In the genomic region with DNA sequence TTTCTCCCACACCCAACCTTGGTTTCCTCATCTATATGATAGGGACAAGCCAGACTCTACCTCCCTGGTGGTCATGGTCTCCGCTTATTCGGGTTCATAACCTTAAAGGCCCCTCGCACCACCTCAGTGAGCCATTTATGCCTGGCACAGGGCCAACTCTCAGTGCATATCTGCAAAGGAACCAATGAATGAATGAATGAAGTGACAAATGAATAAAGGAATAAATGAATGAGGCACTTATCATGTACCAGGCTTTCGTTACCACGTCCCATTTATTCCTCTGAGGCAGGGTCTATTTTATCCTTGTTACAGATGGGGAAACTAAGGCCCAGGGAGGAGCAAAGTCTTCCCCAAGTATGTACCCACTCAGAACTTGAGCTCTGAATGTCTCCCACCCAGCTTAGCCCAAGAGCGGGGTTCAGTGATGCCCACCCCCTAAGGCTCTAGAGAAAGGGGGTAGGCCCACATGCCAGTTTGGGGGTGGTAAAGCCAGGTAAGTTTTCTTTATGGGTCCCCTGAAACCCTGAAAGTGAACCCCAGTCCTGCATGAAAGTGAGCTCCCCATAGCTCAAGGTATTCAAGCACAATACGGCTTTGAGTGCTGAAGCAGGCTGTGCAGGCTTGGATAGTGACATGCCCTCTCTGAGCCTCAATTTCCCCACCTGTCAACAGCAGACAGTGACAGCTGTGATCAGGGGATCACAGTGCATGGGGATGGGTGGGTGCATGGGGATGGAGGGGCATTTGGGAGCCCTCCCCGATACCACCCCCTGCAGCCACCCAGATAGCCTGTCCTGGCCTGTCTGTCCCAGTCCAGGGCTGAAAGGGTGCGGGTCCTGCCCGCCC, we compare ENCODE assay signal across 15 cellular contexts. TPM values are rescaled to one million over a fixed set of nuclear protein-coding genes. Genes with fewer than 3 reads are reported as not detected.
DNase-seq lines count a peak whose midpoint lies in the region; ATAC-seq, FAIRE-seq and TF ChIP-seq lines count a peak whose summit lies in the region.
"Had no signal": no experiment of that assay in that cellular context is flagged by ENCODE, and none has a peak within 500 bp of the region (broad histone marks: within the 10 kb centered on the region; RNA-seq: fewer than 3 reads in every experiment).

No MANE protein-coding gene starts in this region.

- in situ Hi-C loops in K562 (cut with MboI) = no loop called here

- H3K4me3 Mint-ChIP-seq in activated naive CD4-positive, alpha-beta T cell treated with anti-CD3 and anti-CD28 coated beads, Interleukin-2, amount 10 ng/mL, durations not matched to agents 7 days and 5 days = peak overlapping the region; percentile 90
- peak overlapping the region in 3 of 4 donors; percentile 16 to 53 (median 51) for H3K4me3 Mint-ChIP-seq in IgD-negative memory B cell

- TF ChIP-seq CTCF in K562 (IDR thresholded peaks at IDR 0.05 in 2 of 3, conservative IDR thresholded peaks at IDR 0.05 in 1 of 3; ENCODE audit: insufficient read depth in 2 of 3, low read depth in 1 of 3, low read length in 3 of 3) = no peak
- no peak for TF ChIP-seq CTCF in spleen (IDR thresholded peaks at IDR 0.05 in 8 of 11, conservative IDR thresholded peaks at IDR 0.05 in 3 of 11)

- H3K36me3 Mint-ChIP-seq in activated naive CD4-positive, alpha-beta T cell treated with anti-CD3 and anti-CD28 coated beads, Interleukin-2, amount 10 ng/mL, durations not matched to agents 7 days and 5 days = peaks cover 4% of the 10 kb centered on the region
- no peaks in the 10 kb centered on the region for H3K36me3 Mint-ChIP-seq in IgD-negative memory B cell

- H3K4me3 ChIP-seq in K562 (no peak overlapping the region), spleen (peak overlapping the region in 5 of 8 donors; percentile 19 to 67 (median 36)), small intestine (ENCODE audit: low read depth in 1 of 2, low read length in 2 of 2) (no peak overlapping the region)

- peaks cover 3% of the 10 kb centered on the region for H3K27me3 Mint-ChIP-seq in activated naive CD4-positive, alpha-beta T cell treated with anti-CD3 and anti-CD28 coated beads, Interleukin-2, amount 10 ng/mL, durations not matched to agents 7 days and 5 days
- H3K27me3 Mint-ChIP-seq in IgD-negative memory B cell = peaks cover 15% of the 10 kb centered on the region

- WGBS in K562 (ENCODE audit: insufficient coverage, low coverage, missing lambda C conversion rate) = 16% methylated on average over 10 of the region's 10 CpGs
- 59 to 86% (median 67%) methylated on average over 7 to 10 of the region's 10 CpGs for WGBS in spleen, 5 donors
- WGBS in small intestine, 3 donors = 51 to 61% (median 58%) methylated on average over 10 of the region's 10 CpGs

- no peak for TF ChIP-seq EP300 in K562 (IDR thresholded peaks at IDR 0.05; ENCODE audit: low read length)

- no peak for DNase-seq in activated naive CD4-positive, alpha-beta T cell treated with anti-CD3 and anti-CD28 coated beads, Interleukin-2, amount 10 ng/mL, durations not matched to agents 7 days and 5 days
- DNase-seq in activated naive CD4-positive, alpha-beta T cell treated with anti-CD3 and anti-CD28 coated beads, Interleukin-2, amount 50 U/mL, for 16 hours = no peak
- DNase-seq in K562 (ENCODE audit: extremely low read depth in 1 of 4, low spot score in 3 of 4) (no peak), spleen (no peak), small intestine (no peak)
- DNase-seq: brain microvascular endothelial cell, mammary epithelial cell had no signal

- ATAC-seq in K562 (no peak), HG02840 (IDR thresholded peaks at IDR 0.05; ENCODE audit: low FRiP score, unreplicated experiment) (no peak)
- no peak for ATAC-seq in activated CD4-positive, CD25-positive, alpha-beta regulatory T cell treated with anti-CD3 and anti-CD28 coated beads, Interleukin-2, amount 50 U/mL, for 24 hours

- no peak for TF ChIP-seq RAD21 in K562 (CRISPR knock-in tag; conservative IDR thresholded peaks at IDR 0.05 in 1 of 2, IDR thresholded peaks at IDR 0.05 in 1 of 2)

- BruUV-seq in K562 (replicated peaks; lab: Mats Ljungman, UMichigan) = no TSS peak

- H3K27me3 ChIP-seq in K562 (ENCODE audit: control insufficient read depth in 2 of 2, insufficient read depth in 2 of 2, low read length in 2 of 2) (peaks cover 4 to 9% of the 10 kb centered on the region in 2 experiments; a peak in 2 of 5 replicates), spleen (replicated peaks in 1 of 7) (peaks cover 12 to 62% (median 35%) of the 10 kb centered on the region in 7 donors), small intestine (ENCODE audit: control insufficient read depth in 2 of 2, insufficient read depth in 2 of 2, low read length in 2 of 2) (peaks cover 0 to 30% of the 10 kb centered on the region in 2 donors)

- H3K4me1 ChIP-seq in K562 (replicated peaks in 1 of 2; ENCODE audit: control insufficient read depth in 2 of 2, insufficient read depth in 2 of 2, low read length in 2 of 2) (peaks cover 0 to 40% of the 10 kb centered on the region in 2 experiments; a peak in 3 of 5 replicates), spleen (peaks cover 11 to 38% (median 29%) of the 10 kb centered on the region in 6 donors), small intestine (ENCODE audit: control insufficient read depth in 2 of 2, insufficient read depth in 1 of 2, low read depth in 1 of 2, low read length in 1 of 2) (no peaks in the 10 kb centered on the region)

- H3K9me1 ChIP-seq in K562 (ENCODE audit: control insufficient read depth, insufficient read depth, low read length) = no peaks in the 10 kb centered on the region

- POLR2A ChIA-PET in K562 (lab: Yijun Ruan, JAX) = interaction anchor here (0.6 to 3.1 kb wide), 3 partner anchors 11 to 430 kb away, joined by 3 to 24 read pairs (median 20); partner anchors contain the start of genes CCDC124 and RPL18A

- peak overlapping the region in 1 of 2 experiments; percentile 3; a peak in 1 of 4 replicates for H3K9ac ChIP-seq in K562 (ENCODE audit: insufficient read depth in 1 of 2, low read depth in 2 of 2, low read length in 2 of 2)

- H3K27ac Mint-ChIP-seq in activated naive CD4-positive, alpha-beta T cell treated with anti-CD3 and anti-CD28 coated beads, Interleukin-2, amount 10 ng/mL, durations not matched to agents 7 days and 5 days = peak overlapping the region; percentile 87
- peak overlapping the region in 2 of 3 donors; percentile 7 to 21 for H3K27ac Mint-ChIP-seq in IgD-negative memory B cell
- H3K27ac Mint-ChIP-seq: H9 had no signal

- no peaks in the 10 kb centered on the region for H3K9me3 ChIP-seq in K562 (replicated peaks; ENCODE audit: control insufficient read depth, insufficient read depth, low read depth, low read length)
- H3K9me3 ChIP-seq in spleen = no peaks in the 10 kb centered on the region
- no peaks in the 10 kb centered on the region for H3K9me3 ChIP-seq in small intestine (ENCODE audit: control insufficient read depth, low read depth)
- H3K9me3 ChIP-seq: esophagus muscularis mucosa had no signal

- H3K79me2 ChIP-seq in K562 (ENCODE audit: control insufficient read depth, insufficient read depth, low read length) = no peaks in the 10 kb centered on the region

- no peak overlapping the region for H2AFZ ChIP-seq in K562 (ENCODE audit: low read depth, low read length)

- peaks cover 31% of the 10 kb centered on the region for H3K4me1 Mint-ChIP-seq in activated naive CD4-positive, alpha-beta T cell treated with anti-CD3 and anti-CD28 coated beads, Interleukin-2, amount 10 ng/mL, durations not matched to agents 7 days and 5 days
- H3K4me1 Mint-ChIP-seq in IgD-negative memory B cell = peaks cover 0 to 2% (median 1%) of the 10 kb centered on the region in 3 donors

- CTCF ChIA-PET in activated naive CD4-positive, alpha-beta T cell treated with anti-CD3 and anti-CD28 coated beads, Interleukin-2, amount 10 ng/mL, durations not matched to agents 7 days and 5 days (lab: Charles Lee) = interaction anchor here (0.7 to 4.6 kb wide), 5 partner anchors 12 to 74 kb away, joined by 3 to 37 read pairs (median 4); partner anchors contain the start of genes CCDC124 and RPL18A
- CTCF ChIA-PET in K562 (lab: Yijun Ruan, JAX; ENCODE audit: low intra/inter-chr PET ratio) = interaction anchor here (2.4 kb wide), 1 partner anchor 61 kb away, joined by 31 read pairs; the partner anchor contains the start of gene CCDC124

- no peak overlapping the region for H3K4me2 ChIP-seq in K562 (ENCODE audit: insufficient read depth, low read length)

- H3K36me3 ChIP-seq in K562 (ENCODE audit: control insufficient read depth, insufficient read depth, low read length) (no peaks in the 10 kb centered on the region), spleen (no peaks in the 10 kb centered on the region), small intestine (ENCODE audit: control insufficient read depth in 2 of 2, insufficient read depth in 2 of 2, low read length in 2 of 2) (no peaks in the 10 kb centered on the region)
- H3K36me3 ChIP-seq: brain microvascular endothelial cell had no signal

- intact Hi-C loops in K562 (cut with micrococcal nuclease) (no loop called here), spleen (cut with DNase I; ENCODE audit: low total_unique reads) (no loop called here)

- no peak for FAIRE-seq in K562 (lab: Jason Lieb, UNC)
- no peak for FAIRE-seq in small intestine (lab: Jason Lieb, UNC)
- FAIRE-seq: islet of Langerhans had no signal

- TF ChIP-seq POLR2A in K562 (conservative IDR thresholded peaks at IDR 0.05) (no peak), spleen (IDR thresholded peaks at IDR 0.05) (no peak)

- no peaks in the 10 kb centered on the region for H3K9me3 Mint-ChIP-seq in activated naive CD4-positive, alpha-beta T cell treated with anti-CD3 and anti-CD28 coated beads, Interleukin-2, amount 10 ng/mL, durations not matched to agents 7 days and 5 days
- H3K9me3 Mint-ChIP-seq in IgD-negative memory B cell = no peaks in the 10 kb centered on the region
- H3K9me3 Mint-ChIP-seq: H9 had no signal

- H3K27ac ChIP-seq in K562 (ENCODE audit: extremely low read depth, low read depth, low read length) (no peak overlapping the region), spleen (peak overlapping the region in 1 of 8 donors; percentile 48), small intestine (ENCODE audit: low read depth in 1 of 2, low read length in 1 of 2) (no peak overlapping the region)
- H3K27ac ChIP-seq: brain microvascular endothelial cell, esophagus muscularis mucosa had no signal

- 0 out of 2 replicates have a peak, but pooled peaks cover 6% of the 10 kb centered on the region for H4K20me1 ChIP-seq in K562 (replicated peaks; ENCODE audit: control insufficient read depth, insufficient read depth, low read length)

RNA-seq across cellular contexts. Expression of gene SLC5A5, which starts 0.5 kb away (rescaled TPM):
- polyA plus RNA-seq in IgD-negative memory B cell = not detected
- 0.21 and 0.37 TPM in 2 replicates for total RNA-seq in K562 (2011; cell fraction: chromatin; rRNA removed; ENCODE audit: low replicate concordance)
- 0.39 and 0.50 TPM in 2 replicates for total RNA-seq in K562 (2011; cell fraction: nucleolus; rRNA removed)
- 0.29 and 0.38 TPM in 2 replicates for total RNA-seq in K562 (2011; cell fraction: nucleoplasm; rRNA removed)
- total RNA-seq in K562 (2014; rRNA removed) = 0.33 and 0.73 TPM in 2 replicates
- total RNA-seq in K562 (2014; rRNA removed; fragmentation: Illumina TruSeq; extraction: Trizol) = 0.13 and 0.18 TPM in 2 replicates
- total RNA-seq in K562 (2015; rRNA removed; fragmentation: Illumina TruSeq; extraction: Trizol) = 0.11 and 0.29 TPM in 2 replicates
- 0.25 and 0.29 TPM in 2 replicates for total RNA-seq in K562 (2021)
- polyA plus RNA-seq in K562 (2011; rRNA removed) = 0.05 and 0.20 TPM in 2 replicates
- 0.15 and 0.60 TPM in 2 replicates for polyA plus RNA-seq in K562 (2011; cell fraction: cytosol; rRNA removed)
- 0.08 and 0.18 TPM in 2 replicates for polyA plus RNA-seq in K562 (2011; cell fraction: nucleus; rRNA removed)
- polyA plus RNA-seq in K562 (2012) = 0.13 TPM in 1 of 2 replicates, not detected in the other
- 0.21 and 0.29 TPM in 2 replicates for polyA plus RNA-seq in K562 (2014; fragmentation: Illumina TruSeq; extraction: Trizol)
- polyA plus RNA-seq in K562 (2014; fragmentation: Nextera tagmentation; extraction: Ambion mirVana) = under 1 TPM; 0.10 to 0.23 TPM
- polyA plus RNA-seq in K562 (2014; rRNA removed) = 0.09 and 0.38 TPM in 2 replicates
- polyA minus RNA-seq in K562 (2011; rRNA and poly(A)+ RNA removed) = 0.15 and 0.32 TPM in 2 replicates
- polyA minus RNA-seq in K562 (2011; cell fraction: cytosol; rRNA and poly(A)+ RNA removed) = 0.86 TPM in 1 of 2 replicates, not detected in the other
- 0.13 TPM in 1 of 2 replicates, not detected in the other for polyA minus RNA-seq in K562 (2011; cell fraction: nucleus; rRNA and poly(A)+ RNA removed)
- under 1 TPM in 5 of 7 donors, not detected in 2; 0.27 to 0.44 (median 0.32) TPM for total RNA-seq in spleen
- polyA plus RNA-seq in spleen = under 1 TPM; 0.19 to 0.52 (median 0.30) TPM
- under 1 TPM in 2 of 3 donors, not detected in 1; 0.01 to 0.27 TPM for polyA plus RNA-seq in small intestine
- total RNA-seq: mammary epithelial cell had no signal
- polyA plus RNA-seq: mammary epithelial cell, neural cell had no signal

RNA-seq across cellular contexts. Expression of gene RPL18A, which starts 11.5 kb away (rescaled TPM):
- polyA plus RNA-seq in IgD-negative memory B cell = 5,234 TPM
- total RNA-seq in K562 (2011; cell fraction: chromatin; rRNA removed; ENCODE audit: low replicate concordance) = 168 and 439 TPM in 2 replicates
- 698 and 878 TPM in 2 replicates for total RNA-seq in K562 (2011; cell fraction: nucleolus; rRNA removed)
- 586 and 897 TPM in 2 replicates for total RNA-seq in K562 (2011; cell fraction: nucleoplasm; rRNA removed)
- 2,735 and 3,133 TPM in 2 replicates for total RNA-seq in K562 (2014; rRNA removed)
- total RNA-seq in K562 (2014; rRNA removed; fragmentation: Illumina TruSeq; extraction: Trizol) = 557 and 626 TPM in 2 replicates
- 1,801 and 1,895 TPM in 2 replicates for total RNA-seq in K562 (2015; rRNA removed; fragmentation: Illumina TruSeq; extraction: Trizol)
- 2,882 and 3,018 TPM in 2 replicates for total RNA-seq in K562 (2021)
- 881 and 1,270 TPM in 2 replicates for polyA plus RNA-seq in K562 (2011; rRNA removed)
- polyA plus RNA-seq in K562 (2011; cell fraction: cytosol; rRNA removed) = 2,242 and 3,536 TPM in 2 replicates
- 920 and 1,021 TPM in 2 replicates for polyA plus RNA-seq in K562 (2011; cell fraction: nucleus; rRNA removed)
- polyA plus RNA-seq in K562 (2012) = 3,311 and 3,882 TPM in 2 replicates
- polyA plus RNA-seq in K562 (2014; fragmentation: Illumina TruSeq; extraction: Trizol) = 1,947 and 3,139 TPM in 2 replicates
- 1,000 to 10,000 TPM; 1,130 to 1,273 TPM for polyA plus RNA-seq in K562 (2014; fragmentation: Nextera tagmentation; extraction: Ambion mirVana)
- polyA plus RNA-seq in K562 (2014; rRNA removed) = 2,069 and 2,216 TPM in 2 replicates
- 348 and 383 TPM in 2 replicates for polyA minus RNA-seq in K562 (2011; rRNA and poly(A)+ RNA removed)
- 1,225 and 1,878 TPM in 2 replicates for polyA minus RNA-seq in K562 (2011; cell fraction: cytosol; rRNA and poly(A)+ RNA removed)
- 303 and 429 TPM in 2 replicates for polyA minus RNA-seq in K562 (2011; cell fraction: nucleus; rRNA and poly(A)+ RNA removed)
- 1,000 to 10,000 TPM; 1,310 to 2,382 (median 1,642) TPM for total RNA-seq in spleen
- polyA plus RNA-seq in spleen = 1,000 to 10,000 TPM; 4,642 to 6,872 (median 5,294) TPM
- 1,000 to 10,000 TPM; 1,464 to 3,671 (median 2,452) TPM for polyA plus RNA-seq in small intestine

RNA-seq across cellular contexts. Expression of gene JAK3, which starts 23.5 kb away (rescaled TPM):
- 56.3 TPM for polyA plus RNA-seq in IgD-negative memory B cell
- 0.32 and 0.97 TPM in 2 replicates for total RNA-seq in K562 (2011; cell fraction: chromatin; rRNA removed; ENCODE audit: low replicate concordance)
- total RNA-seq in K562 (2011; cell fraction: nucleolus; rRNA removed) = 0.50 and 0.66 TPM in 2 replicates
- total RNA-seq in K562 (2011; cell fraction: nucleoplasm; rRNA removed) = 0.53 and 0.66 TPM in 2 replicates
- 0.12 and 0.14 TPM in 2 replicates for total RNA-seq in K562 (2014; rRNA removed)
- not detected in 2 replicates for total RNA-seq in K562 (2014; rRNA removed; fragmentation: Illumina TruSeq; extraction: Trizol)
- total RNA-seq in K562 (2015; rRNA removed; fragmentation: Illumina TruSeq; extraction: Trizol) = 0.04 TPM in 1 of 2 replicates, not detected in the other
- 0.18 and 0.47 TPM in 2 replicates for total RNA-seq in K562 (2021)
- 0.13 and 0.28 TPM in 2 replicates for polyA plus RNA-seq in K562 (2011; rRNA removed)
- 0.21 TPM in 2 replicates for polyA plus RNA-seq in K562 (2011; cell fraction: cytosol; rRNA removed)
- 0.48 and 0.80 TPM in 2 replicates for polyA plus RNA-seq in K562 (2011; cell fraction: nucleus; rRNA removed)
- polyA plus RNA-seq in K562 (2012) = 0.10 and 0.14 TPM in 2 replicates
- polyA plus RNA-seq in K562 (2014; fragmentation: Illumina TruSeq; extraction: Trizol) = 0.04 and 0.14 TPM in 2 replicates
- polyA plus RNA-seq in K562 (2014; fragmentation: Nextera tagmentation; extraction: Ambion mirVana) = under 1 TPM; 0.01 to 0.07 TPM
- polyA plus RNA-seq in K562 (2014; rRNA removed) = 0.04 and 0.07 TPM in 2 replicates
- 0.04 and 0.06 TPM in 2 replicates for polyA minus RNA-seq in K562 (2011; rRNA and poly(A)+ RNA removed)
- polyA minus RNA-seq in K562 (2011; cell fraction: cytosol; rRNA and poly(A)+ RNA removed) = 0.19 TPM in 1 of 2 replicates, not detected in the other
- 0.22 and 0.54 TPM in 2 replicates for polyA minus RNA-seq in K562 (2011; cell fraction: nucleus; rRNA and poly(A)+ RNA removed)
- 100 to 1,000 TPM in 5 of 7 donors, 10 to 100 TPM in 2; 64.3 to 203 (median 147) TPM for total RNA-seq in spleen
- polyA plus RNA-seq in spleen = 10 to 100 TPM; 30.6 to 81.1 (median 58.2) TPM
- polyA plus RNA-seq in small intestine = 1 to 10 TPM in 2 of 3 donors, under 1 TPM in 1; 0.67 to 2.6 (median 2.4) TPM

RNA-seq across cellular contexts. Expression of gene INSL3, which starts 49.9 kb away (rescaled TPM):
- polyA plus RNA-seq in IgD-negative memory B cell = 1.7 TPM
- not detected in 2 replicates for total RNA-seq in K562 (2011; cell fraction: chromatin; rRNA removed; ENCODE audit: low replicate concordance)
- total RNA-seq in K562 (2011; cell fraction: nucleolus; rRNA removed) = not detected in 2 replicates
- not detected in 2 replicates for total RNA-seq in K562 (2011; cell fraction: nucleoplasm; rRNA removed)
- not detected in 2 replicates for total RNA-seq in K562 (2014; rRNA removed)
- not detected in 2 replicates for total RNA-seq in K562 (2014; rRNA removed; fragmentation: Illumina TruSeq; extraction: Trizol)
- not detected in 2 replicates for total RNA-seq in K562 (2015; rRNA removed; fragmentation: Illumina TruSeq; extraction: Trizol)
- total RNA-seq in K562 (2021) = not detected in 2 replicates
- polyA plus RNA-seq in K562 (2011; rRNA removed) = not detected in 2 replicates
- polyA plus RNA-seq in K562 (2011; cell fraction: cytosol; rRNA removed) = not detected in 2 replicates
- polyA plus RNA-seq in K562 (2011; cell fraction: nucleus; rRNA removed) = not detected in 2 replicates
- not detected in 2 replicates for polyA plus RNA-seq in K562 (2012)
- polyA plus RNA-seq in K562 (2014; fragmentation: Illumina TruSeq; extraction: Trizol) = not detected in 2 replicates
- polyA plus RNA-seq in K562 (2014; fragmentation: Nextera tagmentation; extraction: Ambion mirVana) = not detected
- polyA plus RNA-seq in K562 (2014; rRNA removed) = not detected in 2 replicates
- polyA minus RNA-seq in K562 (2011; rRNA and poly(A)+ RNA removed) = not detected in 2 replicates
- polyA minus RNA-seq in K562 (2011; cell fraction: cytosol; rRNA and poly(A)+ RNA removed) = not detected in 2 replicates
- polyA minus RNA-seq in K562 (2011; cell fraction: nucleus; rRNA and poly(A)+ RNA removed) = not detected in 2 replicates
- total RNA-seq in spleen = 1 to 10 TPM; 2.1 to 6.3 (median 3.4) TPM
- 1 to 10 TPM; 2.1 to 3.2 (median 2.6) TPM for polyA plus RNA-seq in spleen
- under 1 TPM in 1 of 3 donors, not detected in 2; 0.13 TPM for polyA plus RNA-seq in small intestine
- total RNA-seq: esophagus muscularis mucosa, mammary epithelial cell, temporal lobe had no signal
- polyA plus RNA-seq: mammary epithelial cell, neural cell had no signal

Comparison
In these comparisons a context has a peak if more than half of its experiments do, and no peak if none do; other contexts are left out.
1. H3K4me3 ChIP-seq: peak in spleen (5 of 8); none in K562 (single experiment) and small intestine (0 of 2).
2. RNA of gene JAK3, which starts 23.5 kb away (polyA plus RNA-seq): 30.6 to 81.1 TPM in spleen and 56.3 TPM in IgD-negative memory B cell (single experiment); 0.67 to 2.6 TPM in small intestine and 0.01 to 0.80 TPM in K562; every median in the first group is over 4 times any median in the second.